8 cellular contexts compared by ENCODE assay signal in genomic region chr6:122788663-122789062, GRCh38. TPM values are rescaled to one million over a fixed set of nuclear protein-coding genes. Genes with fewer than 3 reads are reported as not detected.
DNase-seq lines count a peak whose midpoint lies in the region; ATAC-seq, FAIRE-seq and TF ChIP-seq lines count a peak whose summit lies in the region.
"Had no signal": no experiment of that assay in that cellular context is flagged by ENCODE, and none has a peak within 500 bp of the region (broad histone marks: within the 10 kb centered on the region; RNA-seq: fewer than 3 reads in every experiment).

No MANE protein-coding gene starts in this region.

- H3K9me3 ChIP-seq in iPS-18a (ENCODE audit: control insufficient read depth, low read depth, low read length) (no peaks in the 10 kb centered on the region), small intestine (ENCODE audit: control insufficient read depth, low read depth) (no peaks in the 10 kb centered on the region)

- no peak overlapping the region for H3K27ac Mint-ChIP-seq in activated CD4-positive, alpha-beta memory T cell treated with anti-CD3 and anti-CD28 coated beads, Interleukin-2, amount 10 ng/mL, durations not matched to agents 7 days and 5 days

- H3K36me3 Mint-ChIP-seq in activated CD4-positive, alpha-beta memory T cell treated with anti-CD3 and anti-CD28 coated beads, Interleukin-2, amount 10 ng/mL, durations not matched to agents 7 days and 5 days (ENCODE audit: low read depth) = no peaks in the 10 kb centered on the region

- CTCF ChIA-PET in activated CD4-positive, alpha-beta memory T cell treated with anti-CD3 and anti-CD28 coated beads, Interleukin-2, amount 10 ng/mL, durations not matched to agents 7 days and 5 days (lab: Charles Lee) = interaction anchor here (1.2 to 2.0 kb wide), 2 partner anchors 9 to 43 kb away, joined by 4 to 10 read pairs; no protein-coding TSS in a partner anchor

- H3K4me1 Mint-ChIP-seq in activated CD4-positive, alpha-beta memory T cell treated with anti-CD3 and anti-CD28 coated beads, Interleukin-2, amount 10 ng/mL, durations not matched to agents 7 days and 5 days = peaks cover 14% of the 10 kb centered on the region

- no peaks in the 10 kb centered on the region for H3K9me3 Mint-ChIP-seq in activated CD4-positive, alpha-beta memory T cell treated with anti-CD3 and anti-CD28 coated beads, Interleukin-2, amount 10 ng/mL, durations not matched to agents 7 days and 5 days

- no peaks in the 10 kb centered on the region for H3K36me3 ChIP-seq in iPS-18a (ENCODE audit: control insufficient read depth, low read depth, low read length)
- no peaks in the 10 kb centered on the region for H3K36me3 ChIP-seq in small intestine (ENCODE audit: control insufficient read depth in 2 of 2, insufficient read depth in 2 of 2, low read length in 2 of 2)

- H3K4me1 ChIP-seq in iPS-18a (ENCODE audit: control insufficient read depth, low read depth, low read length) (peaks cover 37% of the 10 kb centered on the region), small intestine (ENCODE audit: control insufficient read depth in 2 of 2, insufficient read depth in 1 of 2, low read depth in 1 of 2, low read length in 1 of 2) (peaks cover 0 to 4% of the 10 kb centered on the region in 2 donors)

- no peak for TF ChIP-seq CTCF in HL-60 (IDR thresholded peaks at IDR 0.05; ENCODE audit: insufficient read depth, low read length)

- H3K4me3 Mint-ChIP-seq in activated CD4-positive, alpha-beta memory T cell treated with anti-CD3 and anti-CD28 coated beads, Interleukin-2, amount 10 ng/mL, durations not matched to agents 7 days and 5 days = peak overlapping the region; percentile 76

- no peak overlapping the region for H3K27ac ChIP-seq in HL-60 (replicated peaks)
- no peak overlapping the region for H3K27ac ChIP-seq in iPS-18a (ENCODE audit: low read length)
- peak overlapping the region; percentile 97 to 98 for H3K27ac ChIP-seq in small intestine (ENCODE audit: low read depth in 1 of 2, low read length in 1 of 2)

- POLR2A ChIA-PET in activated CD4-positive, alpha-beta memory T cell treated with anti-CD3 and anti-CD28 coated beads, Interleukin-2, amount 10 ng/mL, durations not matched to agents 7 days and 5 days (lab: Charles Lee) = interaction anchor here (0.9 kb wide), 1 partner anchor 9 kb away, joined by 3 read pairs; no protein-coding TSS in a partner anchor

- H3K4me3 ChIP-seq in HL-60 (replicated peaks; ENCODE audit: insufficient read depth, low read length) (peak overlapping the region; percentile 65), iPS-18a (ENCODE audit: low read length) (peak overlapping the region; percentile 78), small intestine (ENCODE audit: low read depth in 1 of 2, low read length in 2 of 2) (peak overlapping the region; percentile 2 to 74)

- H3K9ac ChIP-seq in iPS-18a (ENCODE audit: low read length) = peak overlapping the region; percentile 69

- peaks cover 42% of the 10 kb centered on the region for H3K27me3 ChIP-seq in HL-60 (ENCODE audit: insufficient read depth, poor library complexity, severe bottlenecking)
- peaks cover 36% of the 10 kb centered on the region for H3K27me3 ChIP-seq in iPS-18a (ENCODE audit: control insufficient read depth, insufficient read depth, low read length)
- H3K27me3 ChIP-seq in small intestine (ENCODE audit: control insufficient read depth in 2 of 2, insufficient read depth in 2 of 2, low read length in 2 of 2) = no peaks in the 10 kb centered on the region

- no peak for ATAC-seq in activated CD4-positive, CD25-positive, alpha-beta regulatory T cell treated with anti-CD3 and anti-CD28 coated beads, Interleukin-2, amount 50 U/mL, for 24 hours

- DNase-seq in HL-60 (ENCODE audit: low read depth in 1 of 2, low spot score in 1 of 2) (no peak), small intestine (no peak), Kasumi-1 (lab: John Stamatoyannopoulos, UW) (no peak), HK-2 (ENCODE audit: unreplicated experiment) (no peak)
- no peak for DNase-seq in activated CD4-positive, alpha-beta memory T cell treated with anti-CD3 and anti-CD28 coated beads, Interleukin-2, amount 10 ng/mL, durations not matched to agents 7 days and 5 days
- DNase-seq: activated naive CD4-positive, alpha-beta T cell had no signal

- no peak for FAIRE-seq in small intestine (lab: Jason Lieb, UNC)

- peaks cover 41% of the 10 kb centered on the region for H3K27me3 Mint-ChIP-seq in activated CD4-positive, alpha-beta memory T cell treated with anti-CD3 and anti-CD28 coated beads, Interleukin-2, amount 10 ng/mL, durations not matched to agents 7 days and 5 days

- WGBS in small intestine, 3 donors = 14 to 24% (median 21%) methylated on average over 5 of the region's 5 CpGs

RNA-seq across cellular contexts. Expression of gene SMPDL3A, which starts 0.4 kb away (rescaled TPM):
- total RNA-seq in activated CD4-positive, alpha-beta memory T cell treated with anti-CD3 and anti-CD28 coated beads, Interleukin-2, amount 10 ng/mL, durations not matched to agents 7 days and 5 days = under 1 TPM in 1 of 2 experiments, not detected in 1; 0.13 TPM
- polyA plus RNA-seq in small intestine = 10 to 100 TPM; 21.0 to 72.1 (median 65.3) TPM

RNA-seq across cellular contexts. Expression of gene FABP7, which starts 9.1 kb away (rescaled TPM):
- not detected for total RNA-seq in activated CD4-positive, alpha-beta memory T cell treated with anti-CD3 and anti-CD28 coated beads, Interleukin-2, amount 10 ng/mL, durations not matched to agents 7 days and 5 days
- polyA plus RNA-seq in small intestine = 1 to 10 TPM in 1 of 3 donors, under 1 TPM in 1, not detected in 1; 0.67 to 1.6 TPM

Comparison
In these comparisons a context has a peak if more than half of its experiments do, and no peak if none do; other contexts are left out.
1. H3K27ac ChIP-seq: peak in small intestine (2 of 2); none in HL-60 (single experiment) and iPS-18a (single experiment).
2. Peak in every context shown above with its lines, with median percentiles within 50 percentile points of each other: H3K4me3 ChIP-seq.